Comparison of ENCODE assay signal across 1 cellular context in genomic region chr3:122415762-122416654, GRCh38.
TF ChIP-seq lines count a peak whose summit lies in the region.

Gene WDR5B (minus strand): TSS chr3:122416062. CDS start chr3:122415528, 534 bp downstream.

TF ChIP-seq in HepG2, 621 proteins besides CTCF, POLR2A, EP300 and RAD21 (continued from another document and continues in another):
- TF ChIP-seq E2F1 (CRISPR knock-in tag; IDR thresholded peaks at IDR 0.05) (peak; percentile 59; the same call in 1 of the 2 replicates), ZNF75D (CRISPR knock-in tag; IDR thresholded peaks at IDR 0.05; ENCODE audit: borderline replicate concordance) (no peak), PCBP1 (IDR thresholded peaks at IDR 0.05; ENCODE audit: borderline replicate concordance, low read depth, low read length) (no peak), SP1 (IDR thresholded peaks at IDR 0.05) (no peak), SP1 (CRISPR knock-in tag; IDR thresholded peaks at IDR 0.05) (no peak), SRF (IDR thresholded peaks at IDR 0.05; ENCODE audit: low read depth, low read length) (no peak), ZC3H4 (CRISPR knock-in tag; IDR thresholded peaks at IDR 0.05; ENCODE audit: borderline replicate concordance) (no peak), NBN (conservative IDR thresholded peaks at IDR 0.05) (no peak), RARG (CRISPR knock-in tag; IDR thresholded peaks at IDR 0.05; ENCODE audit: low read depth) (no peak), ZNF510 (CRISPR knock-in tag; IDR thresholded peaks at IDR 0.05; ENCODE audit: low read depth) (peak; percentile 8; the same call in 1 of the 2 replicates), MXD1 (CRISPR knock-in tag; IDR thresholded peaks at IDR 0.05) (peak; percentile 52; the same call in 1 of the 2 replicates), ZNF512B (CRISPR knock-in tag; IDR thresholded peaks at IDR 0.05; ENCODE audit: borderline replicate concordance) (no peak), HDAC2 (CRISPR knock-in tag; IDR thresholded peaks at IDR 0.05) (no peak), CBX2 (IDR thresholded peaks at IDR 0.05; ENCODE audit: low read depth, low read length) (no peak), CBX2 (CRISPR knock-in tag; IDR thresholded peaks at IDR 0.05; ENCODE audit: low read depth) (no peak), PBX2 (CRISPR knock-in tag; IDR thresholded peaks at IDR 0.05) (peak; percentile 64; the same call in 1 of the 2 replicates), ZSCAN9 (CRISPR knock-in tag; IDR thresholded peaks at IDR 0.05; ENCODE audit: borderline replicate concordance) (no peak), ZNF878 (CRISPR knock-in tag; IDR thresholded peaks at IDR 0.05) (peak; percentile 82; the same call in 1 of the 2 replicates), ZBTB4 (CRISPR knock-in tag; IDR thresholded peaks at IDR 0.05; ENCODE audit: borderline replicate concordance) (peak; percentile 63; the same call in 1 of the 2 replicates), NKX3-1 (CRISPR knock-in tag; IDR thresholded peaks at IDR 0.05) (0 out of 2 replicates have a peak, but pooled peaks have one; percentile 80), TFAP4 (IDR thresholded peaks at IDR 0.05; ENCODE audit: borderline replicate concordance, low read depth) (peak; percentile 72), LRRFIP1 (CRISPR knock-in tag; conservative IDR thresholded peaks at IDR 0.05) (no peak), ZNF343 (CRISPR knock-in tag; IDR thresholded peaks at IDR 0.05) (no peak), FOXM1 (CRISPR knock-in tag; IDR thresholded peaks at IDR 0.05) (no peak), CBFB (CRISPR knock-in tag; IDR thresholded peaks at IDR 0.05) (no peak), RFXANK (CRISPR knock-in tag; IDR thresholded peaks at IDR 0.05) (no peak), PREB (CRISPR knock-in tag; IDR thresholded peaks at IDR 0.05) (no peak), RBM22 (optimal IDR thresholded peaks at IDR 0.05; ENCODE audit: low read length) (peak; percentile 59), PRPF4 (IDR thresholded peaks at IDR 0.05; ENCODE audit: low read depth, low read length, poor library complexity, severe bottlenecking) (no peak), TAF1 (CRISPR knock-in tag; IDR thresholded peaks at IDR 0.05) (peak; percentile 91), MTERF4 (CRISPR knock-in tag; IDR thresholded peaks at IDR 0.05) (peak; percentile 66), KMT2B (CRISPR knock-in tag; IDR thresholded peaks at IDR 0.05) (peak; percentile 66), SIN3B (IDR thresholded peaks at IDR 0.05; ENCODE audit: low read length) (no peak), ATF5 (CRISPR knock-in tag; IDR thresholded peaks at IDR 0.05; ENCODE audit: low read depth) (no peak), DMTF1 (CRISPR knock-in tag; IDR thresholded peaks at IDR 0.05) (no peak), PITX1 (CRISPR knock-in tag; IDR thresholded peaks at IDR 0.05) (peak; percentile 24; the same call in 1 of the 2 replicates), ZNF557 (CRISPR knock-in tag; IDR thresholded peaks at IDR 0.05) (peak; percentile 27; the same call in 1 of the 2 replicates), CREB3 (CRISPR knock-in tag; IDR thresholded peaks at IDR 0.05) (peak; percentile 74), ZNF564 (CRISPR knock-in tag; IDR thresholded peaks at IDR 0.05) (no peak)
